27 cellular contexts compared by ENCODE assay signal in genomic region chr17:14152726-14153125, GRCh38.
DNase-seq lines count a peak whose midpoint lies in the region; ATAC-seq, FAIRE-seq and TF ChIP-seq lines count a peak whose summit lies in the region.
"Had no signal": no experiment of that assay in that cellular context is flagged by ENCODE, and none has a peak within 500 bp of the region (broad histone marks: within the 10 kb centered on the region; RNA-seq: fewer than 3 reads in every experiment).

No MANE protein-coding gene starts in this region.

- CTCF ChIA-PET in GM10248 (lab: Yijun Ruan, JAX), result interaction anchor here (1.2 to 1.5 kb wide), 3 partner anchors 9 to 16 kb away, joined by 3 to 4 read pairs (median 3); no protein-coding TSS in a partner anchor

- 37% methylated on average over 4 of the region's 4 CpGs for WGBS in heart right ventricle, 2 donors

- no peaks in the 10 kb centered on the region for H3K9me3 ChIP-seq in heart right ventricle
- H3K9me3 ChIP-seq: A549, Caco-2 had no signal

- ATAC-seq in heart right ventricle (peak; percentile 67 to 97 (median 91)), GM18519 (IDR thresholded peaks at IDR 0.05; ENCODE audit: low FRiP score, unreplicated experiment) (no peak)
- ATAC-seq: A549; CD8-positive, alpha-beta T cell had no signal

- peaks cover 0 to 26% (median 0%) of the 10 kb centered on the region in 9 donors for H3K4me1 ChIP-seq in heart right ventricle
- H3K4me1 ChIP-seq: A549, Caco-2 had no signal

- FAIRE-seq in bronchial epithelial cell (lab: Jason Lieb, UNC), result peak; percentile 81
- FAIRE-seq: A549, GM18507 had no signal

- TF ChIP-seq CTCF in bronchial epithelial cell (IDR thresholded peaks at IDR 0.05; ENCODE audit: insufficient read depth, low read length, severe bottlenecking), result no peak
- no peak for TF ChIP-seq CTCF in heart right ventricle (IDR thresholded peaks at IDR 0.05)
- TF ChIP-seq CTCF in progenitor cell of endocrine pancreas (IDR thresholded peaks at IDR 0.05; ENCODE audit: unreplicated experiment), result no peak
- no peak for TF ChIP-seq CTCF in GM10248 (IDR thresholded peaks at IDR 0.05; ENCODE audit: control extremely low read depth, extremely low read depth, low read depth, missing control alignments)

- H3K27me3 Mint-ChIP-seq in progenitor cell of endocrine pancreas, result no peaks in the 10 kb centered on the region
- H3K27me3 Mint-ChIP-seq: IgD-negative memory B cell had no signal

- peak overlapping the region; percentile 11 for H3K27ac Mint-ChIP-seq in progenitor cell of endocrine pancreas
- H3K27ac Mint-ChIP-seq: CD8-positive, alpha-beta T cell had no signal

- DNase-seq in G401 (ENCODE audit: low spot score) (peak; percentile 52), bronchial epithelial cell (ENCODE audit: low read depth) (no peak), heart right ventricle (peak; percentile 23 to 29), progenitor cell of endocrine pancreas (ENCODE audit: low spot score, unreplicated experiment) (no peak), GM10248 (ENCODE audit: extremely low spot score) (no peak)
- no peak for DNase-seq in activated T-cell treated with anti-CD3 and anti-CD28 coated beads, Interleukin-2, amount 50 U/mL, for 48 hours
- DNase-seq: Caco-2; CD8-positive, alpha-beta T cell; DMS79; EL; GF-D8; GM23248; H7; NCI-H1092 treated with DMSO at 0.1 percent for 48 hours; NCI-H1436 treated with DMSO at 0.1 percent for 48 hours; NCI-H187 treated with DMSO at 0.1 percent for 48 hours; NCI-H2171 treated with DMSO at 0.1 percent for 48 hours; NCI-H345; NCI-H524 treated with DMSO at 0.1 percent for 48 hours; NCI-H774; PC-9; SHP77 had no signal

- H3K27ac ChIP-seq in heart right ventricle, result peak overlapping the region in 2 of 10 donors; percentile 8 to 30
- H3K27ac ChIP-seq: A549, GM23248, HL-60, PC-9 had no signal

- peaks cover 11% of the 10 kb centered on the region for H3K4me1 Mint-ChIP-seq in progenitor cell of endocrine pancreas (ENCODE audit: low read depth)

- intact Hi-C loops in heart right ventricle (cut with DNase I), result no loop called here

- H3K36me3 ChIP-seq in bronchial epithelial cell (ENCODE audit: control insufficient read depth, insufficient read depth, low read length) (no peaks in the 10 kb centered on the region), heart right ventricle (no peaks in the 10 kb centered on the region)

- H3K9me3 Mint-ChIP-seq in progenitor cell of endocrine pancreas (ENCODE audit: low read depth), result peaks cover 4% of the 10 kb centered on the region
- H3K9me3 Mint-ChIP-seq: CD8-positive, alpha-beta T cell had no signal

- POLR2A ChIA-PET in GM10248 (lab: Yijun Ruan, JAX), result no interaction called here

- no peaks in the 10 kb centered on the region for H3K27me3 ChIP-seq in bronchial epithelial cell (ENCODE audit: control insufficient read depth, insufficient read depth, low read length)
- H3K27me3 ChIP-seq in heart right ventricle, result no peaks in the 10 kb centered on the region

- H3K4me3 ChIP-seq in bronchial epithelial cell (ENCODE audit: low read depth, low read length), result no peak overlapping the region
- no peak overlapping the region for H3K4me3 ChIP-seq in heart right ventricle
- H3K4me3 ChIP-seq: A549, GM23248, PC-9 had no signal

- in situ Hi-C loops in G401 (cut with HindIII; ENCODE audit: low sequenced_read_pairs), result no loop called here

- no peaks in the 10 kb centered on the region for H3K36me3 Mint-ChIP-seq in progenitor cell of endocrine pancreas (ENCODE audit: insufficient read depth)

- no peak overlapping the region for H3K4me3 Mint-ChIP-seq in progenitor cell of endocrine pancreas (ENCODE audit: low read depth)
- H3K4me3 Mint-ChIP-seq: CD8-positive, alpha-beta T cell had no signal

Comparison
In these comparisons a context has a peak if more than half of its experiments do, and no peak if none do; other contexts are left out.
1. DNase-seq: peak in G401 (single experiment) and heart right ventricle (2 of 2); none in bronchial epithelial cell (single experiment), progenitor cell of endocrine pancreas (single experiment), GM10248 (single experiment) and activated T-cell treated with anti-CD3 and anti-CD28 coated beads, Interleukin-2, amount 50 U/mL, for 48 hours (0 of 2).